ENCODE assay signal across 9 cellular contexts in the genomic region with DNA sequence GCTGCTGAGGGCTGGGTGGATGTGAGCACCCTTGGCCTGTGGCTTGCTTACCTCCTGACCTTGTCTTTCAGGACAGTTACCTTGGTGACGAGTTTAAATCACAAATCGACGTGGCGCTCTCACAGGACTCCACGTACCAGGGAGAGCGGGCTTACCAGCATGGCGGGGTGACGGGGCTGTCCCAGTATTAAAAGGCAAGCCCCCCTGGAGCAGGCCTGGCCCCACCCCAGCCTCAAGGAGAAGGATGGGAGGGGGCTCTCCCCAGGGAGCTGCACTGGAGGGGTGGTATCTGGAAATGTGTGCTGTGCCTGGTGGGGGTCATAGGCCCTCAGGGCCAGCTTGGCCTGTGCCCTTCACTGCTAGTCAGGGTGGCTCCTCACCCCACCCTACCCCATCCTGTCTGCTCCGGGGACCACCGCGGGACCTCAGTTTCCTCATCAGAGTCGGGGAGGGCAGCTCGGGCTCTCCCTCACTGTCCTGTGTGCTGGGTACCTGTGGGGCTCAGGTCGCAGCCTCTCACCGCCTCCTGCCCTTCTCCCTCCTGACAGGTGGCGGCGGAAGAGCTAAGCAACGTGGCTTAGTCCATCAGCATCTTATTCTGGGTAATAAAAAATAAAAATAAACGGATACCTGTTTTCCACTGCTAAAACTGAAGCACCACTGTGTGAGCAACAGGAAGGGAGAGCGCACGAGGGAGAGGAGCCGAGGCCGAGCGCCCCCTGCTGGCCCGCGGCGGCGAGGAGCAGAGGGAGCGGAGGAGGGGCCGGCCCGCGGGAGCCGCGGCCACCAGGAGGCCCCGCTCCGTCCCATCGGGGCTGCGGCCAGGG. TPM values are rescaled to one million over a fixed set of nuclear protein-coding genes. Genes with fewer than 3 reads are reported as not detected.
A peak's percentile ranks its signal among the peaks of the same experiment; 100 is the strongest.
DNase-seq lines count a peak whose midpoint lies in the region; ATAC-seq and TF ChIP-seq lines count a peak whose summit lies in the region.
"Had no signal": no experiment of that assay in that cellular context is flagged by ENCODE, and none has a peak within 500 bp of the region (broad histone marks: within the 10 kb centered on the region; RNA-seq: fewer than 3 reads in every experiment).

No MANE protein-coding gene starts in this region.

- dilution Hi-C loops in IMR-90 (cut with HindIII; ENCODE audit: low sequenced_read_pairs, unreplicated experiment): no loop called here
- dilution Hi-C loops in mammary epithelial cell (cut with HindIII; ENCODE audit: low sequenced_read_pairs): no loop called here

- peaks cover 7% of the 10 kb centered on the region for H3K79me2 ChIP-seq in mammary epithelial cell (ENCODE audit: insufficient read depth, low read length)

- no peaks in the 10 kb centered on the region for H3K9me1 ChIP-seq in IMR-90 (ENCODE audit: insufficient read depth, low read length)

- no peak for TF ChIP-seq POLR2A in IMR-90 (IDR thresholded peaks at IDR 0.05; ENCODE audit: low read depth, low read length)

- no peak overlapping the region for H3K4ac ChIP-seq in IMR-90 (ENCODE audit: low read depth, low read length)

- H2AK9ac ChIP-seq in IMR-90 (replicated peaks; ENCODE audit: low read depth, low read length, poor library complexity): no peak overlapping the region

- H3K27ac ChIP-seq in IMR-90 (ENCODE audit: insufficient read depth, low read length): no peak overlapping the region
- no peak overlapping the region for H3K27ac ChIP-seq in mammary epithelial cell (ENCODE audit: insufficient read depth, low read depth, low read length)

- H4K5ac ChIP-seq in IMR-90 (ENCODE audit: low read depth, low read length): no peak overlapping the region

- no peak overlapping the region for H3K18ac ChIP-seq in IMR-90 (ENCODE audit: low read depth, low read length)

- H3K9ac ChIP-seq in IMR-90 (ENCODE audit: low read depth, low read length) (no peak overlapping the region), mammary epithelial cell (ENCODE audit: insufficient read depth, low read length) (no peak overlapping the region)

- H4K91ac ChIP-seq in IMR-90 (ENCODE audit: insufficient read depth, low read depth, low read length): no peak overlapping the region

- CTCF ChIA-PET in IMR-90 (lab: Yijun Ruan, JAX) (interaction anchor here (0.6 to 1.4 kb wide), 3 partner anchors 10 to 174 kb away, joined by 3 read pairs; no protein-coding TSS in a partner anchor), WTC11 (lab: Charles Lee) (interaction anchor here (0.5 to 2.4 kb wide), 21 partner anchors 10 to 404 kb away, joined by 3 to 18 read pairs (median 4); a partner anchor contains a TSS), mammary epithelial cell (lab: Charles Lee; ENCODE audit: low non-redundant PET) (no interaction called here)

- BruUV-seq in IMR-90 (replicated peaks; lab: Mats Ljungman, UMichigan) (no TSS peak), mammary epithelial cell (replicated peaks; lab: Mats Ljungman, UMichigan) (no TSS peak)

- H4K20me1 ChIP-seq in IMR-90 (ENCODE audit: insufficient read depth, low read length) (peaks cover 8% of the 10 kb centered on the region), mammary epithelial cell (ENCODE audit: insufficient read depth, low read length) (peaks cover 3% of the 10 kb centered on the region)

- in situ Hi-C loops in IMR-90 (cut with MboI; ENCODE audit: low sequenced_read_pairs) (no loop called here), mammary epithelial cell (cut with MboI; ENCODE audit: low sequenced_read_pairs in 2 of 2) (no loop called here)

- H3K4me3 ChIP-seq in IMR-90 (ENCODE audit: insufficient read depth, low read depth, low read length) (no peak overlapping the region), mammary epithelial cell (replicated peaks in 1 of 3; ENCODE audit: insufficient read depth in 1 of 3, low read depth in 2 of 3, low read length in 3 of 3) (no peak overlapping the region), kidney epithelial cell (ENCODE audit: low read depth, low read length) (no peak overlapping the region)

- no peak overlapping the region for H3K23ac ChIP-seq in IMR-90 (ENCODE audit: low read depth, low read length)

- TF ChIP-seq CTCF in IMR-90 (conservative IDR thresholded peaks at IDR 0.05; ENCODE audit: low read depth, low read length) (peak; percentile 99), WTC11 (IDR thresholded peaks at IDR 0.05) (peak; percentile 96), mammary epithelial cell (conservative IDR thresholded peaks at IDR 0.05 in 1 of 2, IDR thresholded peaks at IDR 0.05 in 1 of 2; ENCODE audit: extremely low read depth in 1 of 2, insufficient read depth in 1 of 2, low read depth in 1 of 2, low read length in 2 of 2) (peak; percentile 81 to 88), kidney epithelial cell (IDR thresholded peaks at IDR 0.05; ENCODE audit: insufficient read depth, low read length, poor library complexity, severe bottlenecking) (peak; percentile 75)

- H3K4me3 Mint-ChIP-seq in WTC11: no peak overlapping the region
- H3K4me3 Mint-ChIP-seq: stimulated activated naive CD8-positive, alpha-beta T cell treated with anti-CD3 and anti-CD28 coated beads, Interleukin-15, Interleukin-2, amounts not matched to agents 100 ng/mL and 50 ng/mL, for 24 hours had no signal

- H2BK15ac ChIP-seq in IMR-90 (ENCODE audit: low read depth, low read length): no peak overlapping the region

- H2AK5ac ChIP-seq in IMR-90 (ENCODE audit: low read depth, low read length): 0 out of 2 replicates have a peak overlapping the region, but pooled peaks have one; percentile 2

- H3K36me3 ChIP-seq in IMR-90 (ENCODE audit: control insufficient read depth, insufficient read depth, low read length) (peaks cover 59% of the 10 kb centered on the region), mammary epithelial cell (ENCODE audit: insufficient read depth, low read length) (peaks cover 18% of the 10 kb centered on the region), kidney epithelial cell (ENCODE audit: control insufficient read depth, insufficient read depth, low read length) (peaks cover 11% of the 10 kb centered on the region)

- no peaks in the 10 kb centered on the region for H3K9me3 Mint-ChIP-seq in WTC11
- H3K9me3 Mint-ChIP-seq: stimulated activated naive CD8-positive, alpha-beta T cell treated with anti-CD3 and anti-CD28 coated beads, Interleukin-15, Interleukin-2, amounts not matched to agents 100 ng/mL and 50 ng/mL, for 24 hours had no signal

- H3K9me3 ChIP-seq in IMR-90 (ENCODE audit: control insufficient read depth, insufficient read depth, low read length) (no peaks in the 10 kb centered on the region), mammary epithelial cell (replicated peaks; ENCODE audit: insufficient read depth, low read length) (no peaks in the 10 kb centered on the region)

- no peaks in the 10 kb centered on the region for H3K4me1 ChIP-seq in IMR-90 (ENCODE audit: control insufficient read depth, insufficient read depth, low read length)
- H3K4me1 ChIP-seq in mammary epithelial cell (ENCODE audit: insufficient read depth, low read length): peaks cover 14% of the 10 kb centered on the region

- peak; percentile 70 for TF ChIP-seq RAD21 in IMR-90 (IDR thresholded peaks at IDR 0.05; ENCODE audit: low read length)

- no peak overlapping the region for H3K14ac ChIP-seq in IMR-90 (replicated peaks; ENCODE audit: low read depth, low read length)

- peaks cover 10% of the 10 kb centered on the region; the same call in 1 of the 2 replicates for H3K4me1 Mint-ChIP-seq in WTC11

- intact Hi-C loops in IMR-90 (cut with micrococcal nuclease) (no loop called here), mammary epithelial cell (cut with micrococcal nuclease) (loop anchor here (1.0 to 5.0 kb wide), 4 partner anchors 15 to 274 kb away; no protein-coding TSS in a partner anchor)

- peaks cover 7% of the 10 kb centered on the region for H3K27me3 Mint-ChIP-seq in WTC11 (ENCODE audit: low read depth)

- H3K27ac Mint-ChIP-seq in WTC11: peak overlapping the region; percentile 74; the same call in 1 of the 2 replicates
- H3K27ac Mint-ChIP-seq: stimulated activated naive CD8-positive, alpha-beta T cell treated with anti-CD3 and anti-CD28 coated beads, Interleukin-15, Interleukin-2, amounts not matched to agents 100 ng/mL and 50 ng/mL, for 24 hours had no signal

- DNase-seq in DMS114 treated with DMSO at 0.1 percent for 48 hours (lab: John Stamatoyannopoulos, UW; ENCODE audit: unreplicated experiment): peak; percentile 40
- DNase-seq in IMR-90: peak; percentile 36
- peak; percentile 78 for DNase-seq in WTC11 (ENCODE audit: low spot score)
- peak; percentile 39 for DNase-seq in mammary epithelial cell
- DNase-seq in kidney epithelial cell (ENCODE audit: low read depth): no peak
- DNase-seq in stimulated activated CD4-positive, alpha-beta T cell treated with anti-CD3 and anti-CD28 coated beads, Interleukin-2, amount 100 ng/mL, for 24 hours: peak; percentile 71 to 74
- DNase-seq in NCI-H128 (lab: John Stamatoyannopoulos, UW; ENCODE audit: unreplicated experiment): no peak

- no peak overlapping the region for H3K4me2 ChIP-seq in IMR-90 (ENCODE audit: low read depth, low read length)
- H3K4me2 ChIP-seq in mammary epithelial cell (ENCODE audit: insufficient read depth, low read depth, low read length): no peak overlapping the region

- no peak overlapping the region for H2AFZ ChIP-seq in IMR-90 (replicated peaks; ENCODE audit: low read length, poor library complexity)
- no peak overlapping the region for H2AFZ ChIP-seq in mammary epithelial cell (ENCODE audit: low read depth, low read length)

- 5% methylated on average over 4 of the region's 38 CpGs; no CpG with 5 or more reads in 1 of the 2 experiments for WGBS in IMR-90 (ENCODE audit: extremely low coverage in 2 of 2, insufficient read length in 1 of 2), 2 experiments
- 46% methylated on average over 25 of the region's 38 CpGs for WGBS in mammary epithelial cell (ENCODE audit: low coverage, missing lambda C conversion rate)

- H3K79me1 ChIP-seq in IMR-90 (ENCODE audit: low read depth in 1 of 2, low read length in 2 of 2): peaks cover 4 to 8% of the 10 kb centered on the region in 2 experiments; a peak in 2 of 4 replicates

- no peaks in the 10 kb centered on the region for H3K27me3 ChIP-seq in IMR-90 (ENCODE audit: control insufficient read depth, insufficient read depth, low read length)
- H3K27me3 ChIP-seq in mammary epithelial cell (ENCODE audit: insufficient read depth, low read length): no peaks in the 10 kb centered on the region
- peaks cover 23% of the 10 kb centered on the region for H3K27me3 ChIP-seq in kidney epithelial cell (ENCODE audit: control insufficient read depth, insufficient read depth, low read length)

- POLR2A ChIA-PET in IMR-90 (lab: Charles Lee; ENCODE audit: unreplicated experiment): no interaction called here
- POLR2A ChIA-PET in WTC11 (lab: Charles Lee): no interaction called here

- H2BK20ac ChIP-seq in IMR-90 (ENCODE audit: low read depth, low read length): no peak overlapping the region

- H2BK5ac ChIP-seq in IMR-90 (ENCODE audit: low read depth, low read length, poor library complexity, severe bottlenecking): no peak overlapping the region

- peak overlapping the region in 1 of 2 experiments; percentile 38; a peak in 1 of 4 replicates for H4K8ac ChIP-seq in IMR-90 (ENCODE audit: low read depth in 2 of 2, low read length in 2 of 2)

- peaks cover 31% of the 10 kb centered on the region for H3K36me3 Mint-ChIP-seq in WTC11

- no peak overlapping the region for H3K56ac ChIP-seq in IMR-90 (ENCODE audit: extremely low read depth, insufficient read depth, low read length)

- no peak overlapping the region for H2BK120ac ChIP-seq in IMR-90 (ENCODE audit: low read depth, low read length)

- peak; percentile 95 for ATAC-seq in IMR-90 (ENCODE audit: low read depth)
- peak; percentile 74 for ATAC-seq in WTC11
- no peak for ATAC-seq in GM21367 (IDR thresholded peaks at IDR 0.05; ENCODE audit: unreplicated experiment)

RNA-seq across cellular contexts. Expression of a gene that starts 29.8 kb away (rescaled TPM):
- total RNA-seq in IMR-90 (2012; rRNA removed) (0.56 and 0.90 TPM in 2 replicates), WTC11 (2021) (14.7 to 24.5 TPM (median 22.6 TPM) in 3 replicates), mammary epithelial cell (1 to 10 TPM in 1 of 2 donors, under 1 TPM in 1; 0.33 to 1.4 TPM), kidney epithelial cell (2.3 and 2.9 TPM in 2 replicates)
- polyA plus RNA-seq in IMR-90 (2012; rRNA removed) (4.1 and 4.3 TPM in 2 replicates), mammary epithelial cell (0.65 TPM)
- polyA plus RNA-seq in IMR-90 (2012; cell fraction: cytosol; rRNA removed): 2.1 and 8.4 TPM in 2 replicates
- polyA plus RNA-seq in IMR-90 (2012; cell fraction: nucleus; rRNA removed; ENCODE audit: low replicate concordance): 2.4 and 8.1 TPM in 2 replicates
- polyA minus RNA-seq in mammary epithelial cell: not detected

RNA-seq across cellular contexts. Expression of a gene that starts 34.4 kb away (rescaled TPM):
- total RNA-seq in IMR-90 (2012; rRNA removed): 31.2 and 31.4 TPM in 2 replicates
- 39.2 and 50.3 TPM in 2 replicates for polyA plus RNA-seq in IMR-90 (2012; rRNA removed)
- polyA plus RNA-seq in IMR-90 (2012; cell fraction: cytosol; rRNA removed): 19.9 and 28.2 TPM in 2 replicates
- 76.6 and 116 TPM in 2 replicates for polyA plus RNA-seq in IMR-90 (2012; cell fraction: nucleus; rRNA removed; ENCODE audit: low replicate concordance)
- 77.3 to 82.5 TPM (median 81.9 TPM) in 3 replicates for total RNA-seq in WTC11 (2021)
- total RNA-seq in mammary epithelial cell: 10 to 100 TPM; 74.5 to 82.0 TPM
- 49.9 TPM for polyA plus RNA-seq in mammary epithelial cell
- 163 TPM for polyA minus RNA-seq in mammary epithelial cell
- 71.6 and 81.1 TPM in 2 replicates for total RNA-seq in kidney epithelial cell

RNA-seq across cellular contexts. Expression of a gene that starts 53.0 kb away (rescaled TPM):
- total RNA-seq in IMR-90 (2012; rRNA removed): 310 and 347 TPM in 2 replicates
- 461 and 500 TPM in 2 replicates for polyA plus RNA-seq in IMR-90 (2012; rRNA removed)
- polyA plus RNA-seq in IMR-90 (2012; cell fraction: cytosol; rRNA removed): 350 and 779 TPM in 2 replicates
- polyA plus RNA-seq in IMR-90 (2012; cell fraction: nucleus; rRNA removed; ENCODE audit: low replicate concordance): 196 and 505 TPM in 2 replicates
- 224 to 240 TPM (median 228 TPM) in 3 replicates for total RNA-seq in WTC11 (2021)
- 100 to 1,000 TPM; 180 to 226 TPM for total RNA-seq in mammary epithelial cell
- 248 TPM for polyA plus RNA-seq in mammary epithelial cell
- polyA minus RNA-seq in mammary epithelial cell: 75.2 TPM
- 415 and 437 TPM in 2 replicates for total RNA-seq in kidney epithelial cell

RNA-seq across cellular contexts. Expression of a gene that starts 53.3 kb away (rescaled TPM):
- total RNA-seq in IMR-90 (2012; rRNA removed) (50.9 and 55.8 TPM in 2 replicates), WTC11 (2021) (30.1 to 47.9 TPM (median 36.4 TPM) in 3 replicates), mammary epithelial cell (10 to 100 TPM; 44.2 to 47.7 TPM), kidney epithelial cell (85.0 and 102 TPM in 2 replicates)
- polyA plus RNA-seq in IMR-90 (2012; rRNA removed) (52.1 and 61.9 TPM in 2 replicates), mammary epithelial cell (44.4 TPM)
- 52.5 and 65.2 TPM in 2 replicates for polyA plus RNA-seq in IMR-90 (2012; cell fraction: cytosol; rRNA removed)
- polyA plus RNA-seq in IMR-90 (2012; cell fraction: nucleus; rRNA removed; ENCODE audit: low replicate concordance): 50.7 and 114 TPM in 2 replicates
- polyA minus RNA-seq in mammary epithelial cell: 27.9 TPM

Comparison
In these comparisons a context has a peak if more than half of its experiments do, and no peak if none do; other contexts are left out.
1. DNase-seq: peak in DMS114 treated with DMSO at 0.1 percent for 48 hours (single experiment), IMR-90 (single experiment), WTC11 (single experiment), mammary epithelial cell (single experiment) and stimulated activated CD4-positive, alpha-beta T cell treated with anti-CD3 and anti-CD28 coated beads, Interleukin-2, amount 100 ng/mL, for 24 hours (2 of 2); none in kidney epithelial cell (single experiment) and NCI-H128 (single experiment).
2. Peak in every context shown above with its lines, with median percentiles within 50 percentile points of each other: CTCF ChIP-seq.